1 cellular context compared by ENCODE assay signal in genomic region chr1:85289207-85289847, GRCh38.
TF ChIP-seq lines count a peak whose summit lies in the region.

No MANE protein-coding gene starts in this region.

TF ChIP-seq in IMR-90, 13 proteins besides CTCF, POLR2A, EP300 and RAD21:
- TF ChIP-seq RFX5 (IDR thresholded peaks at IDR 0.05; ENCODE audit: low read depth, low read length) (no peak), NFE2L2 (IDR thresholded peaks at IDR 0.05; ENCODE audit: low read depth, low read length) (no peak), MAFK (IDR thresholded peaks at IDR 0.05; ENCODE audit: low read depth, low read length) (no peak), MAZ (IDR thresholded peaks at IDR 0.05; ENCODE audit: borderline replicate concordance, low read depth, low read length) (peak; percentile 29; the same call in 1 of the 2 replicates), BHLHE40 (IDR thresholded peaks at IDR 0.05; ENCODE audit: low read depth, low read length) (peak; percentile 59), CEBPB (IDR thresholded peaks at IDR 0.05; ENCODE audit: low read depth, low read length) (peak; percentile 68; the same call in 1 of the 2 replicates), FOS (IDR thresholded peaks at IDR 0.05; ENCODE audit: low read depth, low read length) (peak; percentile 99), SMC3 (IDR thresholded peaks at IDR 0.05; ENCODE audit: low read depth, low read length) (no peak), MXI1 (IDR thresholded peaks at IDR 0.05; ENCODE audit: borderline replicate concordance, low read depth, low read length) (no peak), RCOR1 (IDR thresholded peaks at IDR 0.05; ENCODE audit: insufficient replicate concordance, low read length) (peak; percentile 99), ELK1 (IDR thresholded peaks at IDR 0.05; ENCODE audit: borderline replicate concordance, low read depth, low read length) (no peak), CHD1 (IDR thresholded peaks at IDR 0.05; ENCODE audit: low read depth, low read length) (no peak)
- TF ChIP-seq, protein P1, sequence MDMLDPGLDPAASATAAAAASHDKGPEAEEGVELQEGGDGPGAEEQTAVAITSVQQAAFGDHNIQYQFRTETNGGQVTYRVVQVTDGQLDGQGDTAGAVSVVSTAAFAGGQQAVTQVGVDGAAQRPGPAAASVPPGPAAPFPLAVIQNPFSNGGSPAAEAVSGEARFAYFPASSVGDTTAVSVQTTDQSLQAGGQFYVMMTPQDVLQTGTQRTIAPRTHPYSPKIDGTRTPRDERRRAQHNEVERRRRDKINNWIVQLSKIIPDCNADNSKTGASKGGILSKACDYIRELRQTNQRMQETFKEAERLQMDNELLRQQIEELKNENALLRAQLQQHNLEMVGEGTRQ (IDR thresholded peaks at IDR 0.05; ENCODE audit: low read depth, low read length) = no peak
